In genomic region chr17:7858487-7858832, GRCh38 we compare ENCODE assay signal across 8 cellular contexts. TPM values are rescaled to one million over a fixed set of nuclear protein-coding genes. Genes with fewer than 3 reads are reported as not detected.
DNase-seq lines count a peak whose midpoint lies in the region; ATAC-seq, FAIRE-seq and TF ChIP-seq lines count a peak whose summit lies in the region.

No MANE protein-coding gene starts in this region.

- 67% methylated on average over 20 of the region's 20 CpGs for WGBS in thymus

- H3K9me3 ChIP-seq in Panc1 (ENCODE audit: control insufficient read depth, insufficient read depth, low read depth, low read length) (no peaks in the 10 kb centered on the region), left lung (no peaks in the 10 kb centered on the region), thymus (ENCODE audit: control insufficient read depth) (no peaks in the 10 kb centered on the region)

- in situ Hi-C loops in Panc1 (cut with HindIII; ENCODE audit: low pct_unique_long_range_greater_than_20kb, low sequenced_read_pairs), result no loop called here

- FAIRE-seq in H54 (lab: Jason Lieb, UNC), result no peak

- peak; percentile 38 for DNase-seq in activated T-cell treated with anti-CD3 and anti-CD28 coated beads, Interleukin-2, amount 50 U/mL, for 4 hours
- DNase-seq in activated T-cell treated with anti-CD3 and anti-CD28 coated beads for 4 hours, result no peak
- DNase-seq in Panc1 (ENCODE audit: low read depth, low spot score), result no peak
- no peak for DNase-seq in caudate nucleus (lab: John Stamatoyannopoulos, UW)
- DNase-seq in left lung, result peak; percentile 44 to 76
- DNase-seq in H54 (ENCODE audit: insufficient read length, low spot score), result no peak

- CTCF ChIA-PET in Panc1 (lab: Charles Lee), result no interaction called here

- peaks cover 16% of the 10 kb centered on the region for H3K4me1 Mint-ChIP-seq in activated T-cell treated with anti-CD3 and anti-CD28 coated beads, Interleukin-2, amount 50 U/mL, for 4 hours (ENCODE audit: low read depth)

- H3K4me3 ChIP-seq in Panc1 (ENCODE audit: low read depth in 2 of 2, low read length in 2 of 2) (peak overlapping the region; percentile 74 to 79), left lung (peak overlapping the region; percentile 61 to 69), thymus (ENCODE audit: low read length) (peak overlapping the region; percentile 69)

- POLR2A ChIA-PET in Panc1 (lab: Charles Lee), result no interaction called here

- peak overlapping the region; percentile 97 for H3K27ac ChIP-seq in Panc1 (ENCODE audit: low read length)
- H3K27ac ChIP-seq in caudate nucleus (ENCODE audit: low read depth, low read length), result peak overlapping the region; percentile 98
- H3K27ac ChIP-seq in left lung, result peak overlapping the region; percentile 92 to 99
- H3K27ac ChIP-seq in thymus (ENCODE audit: low read depth), result peak overlapping the region; percentile 87

- no peaks in the 10 kb centered on the region for H3K27me3 Mint-ChIP-seq in activated T-cell treated with anti-CD3 and anti-CD28 coated beads, Interleukin-2, amount 50 U/mL, for 4 hours (ENCODE audit: low read depth)

- H3K36me3 ChIP-seq in Panc1 (ENCODE audit: control insufficient read depth, insufficient read depth, low read length) (peaks cover 5% of the 10 kb centered on the region), left lung (peaks cover 0 to 36% of the 10 kb centered on the region in 2 donors), thymus (ENCODE audit: control insufficient read depth, insufficient read depth) (peaks cover 22% of the 10 kb centered on the region)

- intact Hi-C loops in Panc1 (cut with micrococcal nuclease; ENCODE audit: unreplicated experiment) (loop anchor here (10.0 kb wide), 1 partner anchor 114 kb away; no protein-coding TSS in a partner anchor), left lung (cut with DNase I) (no loop called here)

- TF ChIP-seq POLR2A in H54 (IDR thresholded peaks at IDR 0.05; ENCODE audit: low read depth, low read length), result no peak

- no peak for ATAC-seq in activated T-cell treated with anti-CD3 and anti-CD28 coated beads, Interleukin-2, amount 50 U/mL, for 4 hours
- peak; percentile 19; the same call in 1 of the 2 replicates for ATAC-seq in Panc1
- no peak for ATAC-seq in left lung
- no peak for ATAC-seq in GM18873 (IDR thresholded peaks at IDR 0.05; ENCODE audit: low FRiP score, unreplicated experiment)

- TF ChIP-seq CTCF in Panc1 (IDR thresholded peaks at IDR 0.05) (peak; percentile 36), left lung (IDR thresholded peaks at IDR 0.05) (peak; percentile 25 to 42)

- H3K4me1 ChIP-seq in Panc1 (ENCODE audit: control insufficient read depth, insufficient read depth, low read length) (peaks cover 10% of the 10 kb centered on the region; the same call in 1 of the 2 replicates), left lung (peaks cover 23 to 52% of the 10 kb centered on the region in 2 donors), thymus (ENCODE audit: control insufficient read depth, insufficient read depth, low read length) (peaks cover 16% of the 10 kb centered on the region)

- TSS peak; percentile 59 for BruUV-seq in Panc1 (replicated peaks; lab: Mats Ljungman, UMichigan)

- H3K27me3 ChIP-seq in Panc1 (ENCODE audit: control insufficient read depth, insufficient read depth, low read length), result no peaks in the 10 kb centered on the region
- H3K27me3 ChIP-seq in left lung, result no peaks in the 10 kb centered on the region
- H3K27me3 ChIP-seq in thymus (ENCODE audit: control insufficient read depth, insufficient read depth), result no peaks in the 10 kb centered on the region

- H3K9me3 Mint-ChIP-seq in activated T-cell treated with anti-CD3 and anti-CD28 coated beads, Interleukin-2, amount 50 U/mL, for 4 hours, result no peaks in the 10 kb centered on the region

- peaks cover 20% of the 10 kb centered on the region for H3K36me3 Mint-ChIP-seq in activated T-cell treated with anti-CD3 and anti-CD28 coated beads, Interleukin-2, amount 50 U/mL, for 4 hours (ENCODE audit: insufficient read depth)

- no peak overlapping the region for H3K4me3 Mint-ChIP-seq in activated T-cell treated with anti-CD3 and anti-CD28 coated beads, Interleukin-2, amount 50 U/mL, for 4 hours

RNA-seq across cellular contexts. Expression of gene CYB5D1, which starts 0.7 kb away (rescaled TPM):
- total RNA-seq in activated T-cell treated with anti-CD3 and anti-CD28 coated beads, Interleukin-2, amount 50 U/mL, for 4 hours, result 10 to 100 TPM; 19.7 to 20.8 (median 20.6) TPM
- total RNA-seq in Panc1 (2021; ENCODE audit: unreplicated experiment), result 8.6 TPM
- polyA plus RNA-seq in Panc1 (2012; ENCODE audit: insufficient read length), result 9.2 TPM
- total RNA-seq in left lung, result 10 to 100 TPM in 1 of 2 donors, 1 to 10 TPM in 1; 9.8 to 12.3 TPM
- 6.0 TPM for polyA plus RNA-seq in thymus

RNA-seq across cellular contexts. Expression of gene NAA38, which starts 1.1 kb away (rescaled TPM):
- total RNA-seq in activated T-cell treated with anti-CD3 and anti-CD28 coated beads, Interleukin-2, amount 50 U/mL, for 4 hours, result 10 to 100 TPM; 40.4 to 47.5 (median 41.5) TPM
- 75.2 TPM for total RNA-seq in Panc1 (2021; ENCODE audit: unreplicated experiment)
- 176 TPM for polyA plus RNA-seq in Panc1 (2012; ENCODE audit: insufficient read length)
- total RNA-seq in left lung, result 10 to 100 TPM; 60.5 to 72.6 TPM
- polyA plus RNA-seq in thymus, result 85.3 TPM

RNA-seq across cellular contexts. Expression of gene TMEM88, which starts 3.6 kb away (rescaled TPM):
- total RNA-seq in activated T-cell treated with anti-CD3 and anti-CD28 coated beads, Interleukin-2, amount 50 U/mL, for 4 hours, result 10 to 100 TPM in 1 of 3 donors, 1 to 10 TPM in 2; 8.9 to 11.1 (median 9.9) TPM
- 1.6 TPM for total RNA-seq in Panc1 (2021; ENCODE audit: unreplicated experiment)
- polyA plus RNA-seq in Panc1 (2012; ENCODE audit: insufficient read length), result 1.1 TPM
- total RNA-seq in left lung, result 1 to 10 TPM; 5.7 to 6.5 TPM
- 29.1 TPM for polyA plus RNA-seq in thymus

RNA-seq across cellular contexts. Expression of gene KDM6B, which starts 24.4 kb away (rescaled TPM):
- 100 to 1,000 TPM; 187 to 226 (median 206) TPM for total RNA-seq in activated T-cell treated with anti-CD3 and anti-CD28 coated beads, Interleukin-2, amount 50 U/mL, for 4 hours
- total RNA-seq in Panc1 (2021; ENCODE audit: unreplicated experiment) (19.9 TPM), left lung (10 to 100 TPM; 37.6 to 49.2 TPM)
- 16.0 TPM for polyA plus RNA-seq in Panc1 (2012; ENCODE audit: insufficient read length)
- 16.3 TPM for polyA plus RNA-seq in thymus

RNA-seq across cellular contexts. Expression of gene CHD3, which starts 30.1 kb away (rescaled TPM):
- total RNA-seq in activated T-cell treated with anti-CD3 and anti-CD28 coated beads, Interleukin-2, amount 50 U/mL, for 4 hours, result 100 to 1,000 TPM; 117 to 127 (median 123) TPM
- total RNA-seq in Panc1 (2021; ENCODE audit: unreplicated experiment) (84.6 TPM), left lung (100 to 1,000 TPM in 1 of 2 donors, 10 to 100 TPM in 1; 95.3 to 118 TPM)
- 113 TPM for polyA plus RNA-seq in Panc1 (2012; ENCODE audit: insufficient read length)
- 119 TPM for polyA plus RNA-seq in thymus

Comparison
In these comparisons a context has a peak if more than half of its experiments do, and no peak if none do; other contexts are left out.
1. DNase-seq: peak in activated T-cell treated with anti-CD3 and anti-CD28 coated beads, Interleukin-2, amount 50 U/mL, for 4 hours (single experiment) and left lung (2 of 2); none in activated T-cell treated with anti-CD3 and anti-CD28 coated beads for 4 hours (single experiment), Panc1 (single experiment), caudate nucleus (0 of 61) and H54 (single experiment).
2. Peak in every context shown above with its lines, with median percentiles within 50 percentile points of each other: H3K27ac ChIP-seq and H3K4me3 ChIP-seq.